In the genomic region with DNA sequence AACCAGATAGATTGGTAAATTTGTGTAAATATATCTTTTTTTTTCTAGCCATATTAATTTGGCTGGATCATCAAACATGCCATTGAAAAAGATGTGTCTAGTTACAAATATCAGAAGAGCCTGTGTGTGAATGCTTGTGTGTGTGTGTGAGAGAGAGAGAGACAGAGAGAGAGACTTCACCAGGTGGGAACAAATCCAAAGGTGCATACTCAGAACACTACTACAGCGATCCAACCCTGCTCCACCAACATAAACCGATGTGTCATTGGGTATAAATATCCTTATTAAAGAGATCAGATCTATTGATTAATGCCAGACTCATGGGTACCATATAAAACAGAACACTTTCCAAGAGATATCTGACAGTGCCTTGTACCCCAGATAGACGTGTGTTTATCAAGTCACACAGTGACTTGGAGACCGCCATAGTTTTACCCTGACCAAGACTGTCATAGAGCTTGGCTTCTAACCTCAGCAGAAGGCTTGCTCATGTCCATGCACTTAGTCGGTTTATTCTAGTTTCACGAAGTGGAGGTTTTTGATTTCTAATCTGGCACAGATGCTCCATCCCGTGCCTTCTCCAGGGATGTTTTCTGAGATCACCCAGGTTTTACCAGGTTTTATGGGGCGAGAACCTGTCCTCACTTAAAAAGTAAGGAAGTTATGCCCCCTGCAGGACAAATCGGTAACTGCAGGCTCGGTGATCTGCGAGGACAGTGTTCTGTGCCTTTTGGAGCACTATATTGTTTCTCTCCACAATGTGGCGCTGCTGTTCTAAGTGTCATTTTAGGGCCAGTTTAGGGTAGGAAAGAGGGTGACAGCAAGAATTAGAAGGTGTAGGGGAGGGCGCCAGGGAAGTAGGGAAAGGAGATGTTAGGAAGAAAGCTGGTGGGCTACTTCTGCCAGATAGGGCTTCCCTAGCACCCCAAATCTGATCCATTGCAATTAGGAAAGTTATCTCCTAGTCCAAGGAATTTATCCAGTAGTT, we compare ENCODE assay signal across 8 cellular contexts. TPM values are rescaled to one million over a fixed set of nuclear protein-coding genes. Genes with fewer than 3 reads are reported as not detected.
DNase-seq lines count a peak whose midpoint lies in the region; ATAC-seq and TF ChIP-seq lines count a peak whose summit lies in the region.

No MANE protein-coding gene starts in this region.

- peak; percentile 95 for DNase-seq in Caco-2
- peak; percentile 91 for DNase-seq in LoVo (ENCODE audit: low spot score)
- peak; percentile 89 to 98 (median 95) for DNase-seq in Peyer's patch
- DNase-seq in activated T-cell treated with anti-CD3 and anti-CD28 coated beads, Interleukin-2, amount 50 U/mL, for 1 hour, result peak; percentile 93
- peak; percentile 79 for DNase-seq in fibroblast of gingiva (ENCODE audit: low read depth)
- DNase-seq in stimulated activated naive CD4-positive, alpha-beta T cell treated with Interleukin-2 at 50 U/mL for 16 hours (lab: John Stamatoyannopoulos, UW), result peak; percentile 89

- H3K4me3 ChIP-seq in Caco-2 (ENCODE audit: low read depth, low read length) (no peak overlapping the region), Peyer's patch (no peak overlapping the region)

- H3K36me3 Mint-ChIP-seq in Caco-2 (ENCODE audit: insufficient read depth, unreplicated experiment) (no peaks in the 10 kb centered on the region), nephron (ENCODE audit: low read depth) (no peaks in the 10 kb centered on the region)

- peak; percentile 96 to 97 for TF ChIP-seq CTCF in Caco-2 (IDR thresholded peaks at IDR 0.05; ENCODE audit: insufficient read depth in 1 of 2, low read depth in 1 of 2, low read length in 1 of 2, severe bottlenecking in 1 of 2, unreplicated experiment in 1 of 2)
- TF ChIP-seq CTCF in Peyer's patch (IDR thresholded peaks at IDR 0.05), result peak; percentile 93 to 100 (median 99)
- TF ChIP-seq CTCF in nephron (IDR thresholded peaks at IDR 0.05; ENCODE audit: unreplicated experiment in 3 of 3), result peak; percentile 99 to 100 (median 99)

- no TSS peak for BruUV-seq in Caco-2 (replicated peaks; lab: Mats Ljungman, UMichigan)

- H3K4me1 ChIP-seq in Caco-2 (no peaks in the 10 kb centered on the region), Peyer's patch (no peaks in the 10 kb centered on the region)

- H3K9me3 Mint-ChIP-seq in Caco-2 (ENCODE audit: unreplicated experiment), result no peaks in the 10 kb centered on the region
- no peaks in the 10 kb centered on the region for H3K9me3 Mint-ChIP-seq in nephron

- POLR2A ChIA-PET in Caco-2 (lab: Charles Lee), result no interaction called here

- H3K27me3 Mint-ChIP-seq in Caco-2 (ENCODE audit: insufficient read depth, unreplicated experiment) (no peaks in the 10 kb centered on the region), nephron (ENCODE audit: low read depth) (peaks cover 4% of the 10 kb centered on the region)

- H3K27ac ChIP-seq in Peyer's patch, result no peak overlapping the region

- H3K27ac Mint-ChIP-seq in Caco-2 (ENCODE audit: unreplicated experiment), result no peak overlapping the region
- H3K27ac Mint-ChIP-seq in nephron, result no peak overlapping the region

- CTCF ChIA-PET in Caco-2 (lab: Charles Lee), result interaction anchor here (0.7 to 2.3 kb wide), 8 partner anchors 71 to 96 kb away, joined by 3 to 13 read pairs (median 4); partner anchors contain the start of gene SCD

- H3K4me3 Mint-ChIP-seq in Caco-2 (ENCODE audit: unreplicated experiment), result no peak overlapping the region
- H3K4me3 Mint-ChIP-seq in nephron, result no peak overlapping the region

- peak; percentile 72 for ATAC-seq in GM21619 (IDR thresholded peaks at IDR 0.05; ENCODE audit: unreplicated experiment)

- H3K36me3 ChIP-seq in Caco-2 (ENCODE audit: control insufficient read depth, insufficient read depth, low read length) (no peaks in the 10 kb centered on the region), Peyer's patch (no peaks in the 10 kb centered on the region)

- H3K27me3 ChIP-seq in Caco-2 (replicated peaks; ENCODE audit: control insufficient read depth, insufficient read depth, low read length) (no peaks in the 10 kb centered on the region), Peyer's patch (no peaks in the 10 kb centered on the region)

- no peak for TF ChIP-seq POLR2A in Peyer's patch (IDR thresholded peaks at IDR 0.05)

- no peaks in the 10 kb centered on the region for H3K9me3 ChIP-seq in Caco-2
- H3K9me3 ChIP-seq in Peyer's patch, result no peaks in the 10 kb centered on the region

- intact Hi-C loops in Caco-2 (cut with micrococcal nuclease; ENCODE audit: unreplicated experiment), result loop anchor here (1.0 to 2.0 kb wide), 8 partner anchors 49 to 445 kb away; no protein-coding TSS in a partner anchor

- no peaks in the 10 kb centered on the region for H3K4me1 Mint-ChIP-seq in Caco-2 (ENCODE audit: low read depth, unreplicated experiment)
- H3K4me1 Mint-ChIP-seq in nephron, result no peaks in the 10 kb centered on the region

RNA-seq across cellular contexts. Expression of gene WNT8B, which starts 29.3 kb away (rescaled TPM):
- total RNA-seq in Caco-2 (2022) (0.14 TPM in 1 of 2 replicates, not detected in the other), Peyer's patch (not detected)
